17 cellular contexts compared by ENCODE assay signal in the genomic region with DNA sequence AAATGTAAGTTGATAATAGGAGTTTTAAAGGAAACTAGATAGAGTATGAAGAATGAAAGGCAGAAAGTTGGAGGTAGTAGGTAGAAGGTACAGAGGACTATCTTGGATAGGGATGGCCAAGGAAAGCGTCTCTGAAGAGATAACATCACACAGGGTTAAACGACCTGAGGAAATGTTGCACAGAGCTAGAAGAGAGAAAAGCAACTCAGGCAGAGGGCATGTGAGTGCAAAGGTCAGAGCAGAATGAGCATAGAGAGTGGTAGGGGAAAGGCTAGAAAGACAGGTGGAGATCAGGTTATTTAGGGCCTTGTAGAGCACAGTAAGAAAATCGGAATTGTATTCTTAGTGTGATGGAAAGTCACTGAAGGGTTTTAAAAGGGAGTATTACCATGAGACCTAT.
A peak's percentile ranks its signal among the peaks of the same experiment; 100 is the strongest.
DNase-seq lines count a peak whose midpoint lies in the region; ATAC-seq and TF ChIP-seq lines count a peak whose summit lies in the region.
"Had no signal": no experiment of that assay in that cellular context is flagged by ENCODE, and none has a peak within 500 bp of the region (broad histone marks: within the 10 kb centered on the region; RNA-seq: fewer than 3 reads in every experiment).

No MANE protein-coding gene starts in this region.

- ATAC-seq in left lobe of liver (peak; percentile 40), GM21825 (IDR thresholded peaks at IDR 0.05; ENCODE audit: unreplicated experiment) (no peak)
- ATAC-seq: A549; CD8-positive, alpha-beta T cell had no signal

- WGBS in liver, result 66% methylated on average over 3 of the region's 3 CpGs
- WGBS in lower leg skin, 2 donors, result 78 to 80% methylated on average over 3 of the region's 3 CpGs

- no peaks in the 10 kb centered on the region for H3K27me3 ChIP-seq in liver (ENCODE audit: control insufficient read depth in 4 of 4, insufficient read depth in 4 of 4, low read length in 3 of 4)
- H3K27me3 ChIP-seq: BLaER1 treated with 17β-estradiol and CSF1 and Interleukin-3, amounts not matched to agents 10 nM and 100 nM had no signal

- H3K9ac ChIP-seq in SK-N-MC (ENCODE audit: insufficient read length), result no peak overlapping the region
- H3K9ac ChIP-seq in liver (ENCODE audit: low read depth in 1 of 2, low read length in 2 of 2), result no peak overlapping the region
- H3K9ac ChIP-seq: BLaER1 treated with 17β-estradiol and CSF1 and Interleukin-3, amounts not matched to agents 10 nM and 100 nM had no signal

- intact Hi-C loops in lower leg skin (cut with DNase I; ENCODE audit: low total_unique reads), result no loop called here

- peak in 1 of 2 donors; percentile 28 for TF ChIP-seq RAD21 in liver (IDR thresholded peaks at IDR 0.05)

- no peaks in the 10 kb centered on the region for H3K36me3 ChIP-seq in SK-N-MC (ENCODE audit: insufficient read depth, low read length)
- H3K36me3 ChIP-seq in liver (ENCODE audit: control insufficient read depth in 4 of 4, insufficient read depth in 3 of 4, low read depth in 1 of 4, low read length in 3 of 4), result no peaks in the 10 kb centered on the region
- H3K36me3 ChIP-seq: BLaER1 treated with 17β-estradiol and CSF1 and Interleukin-3, amounts not matched to agents 10 nM and 100 nM had no signal

- no peaks in the 10 kb centered on the region for H3K9me3 ChIP-seq in SK-N-MC (ENCODE audit: low read depth, low read length)
- H3K9me3 ChIP-seq in liver (ENCODE audit: control insufficient read depth in 4 of 4, low read length in 3 of 4), result no peaks in the 10 kb centered on the region
- H3K9me3 ChIP-seq: A549; BLaER1 treated with 17β-estradiol and CSF1 and Interleukin-3, amounts not matched to agents 10 nM and 100 nM; Caco-2 had no signal

- TF ChIP-seq CTCF in liver (IDR thresholded peaks at IDR 0.05; ENCODE audit: low read depth, low read length, missing input control) (no peak), lower leg skin (IDR thresholded peaks at IDR 0.05) (no peak)

- no peak for DNase-seq in SK-N-MC (ENCODE audit: low read depth, low spot score)
- DNase-seq in left lobe of liver (ENCODE audit: low spot score), result no peak
- no peak for DNase-seq in lower leg skin (ENCODE audit: low spot score in 2 of 2)
- DNase-seq in NOMO-1 treated with dmso at 0.1 percent for 144 hours (lab: John Stamatoyannopoulos, UW; ENCODE audit: unreplicated experiment), result no peak
- DNase-seq: AML-193; Caco-2; Calu3; CD4-positive, alpha-beta T cell; CD8-positive, alpha-beta T cell; DMS79 treated with DMSO at 0.1 percent for 48 hours; GF-D8 had no signal

- TF ChIP-seq POLR2A in lower leg skin (IDR thresholded peaks at IDR 0.05), result no peak

- H3K4me1 ChIP-seq in liver (ENCODE audit: control insufficient read depth in 4 of 4, insufficient read depth in 4 of 4, low read length in 3 of 4), result no peaks in the 10 kb centered on the region
- H3K4me1 ChIP-seq: A549; BLaER1 treated with 17β-estradiol and CSF1 and Interleukin-3, amounts not matched to agents 10 nM and 100 nM had no signal

- H3K4me3 ChIP-seq in SK-N-MC, result no peak overlapping the region
- H3K4me3 ChIP-seq in liver (ENCODE audit: low read depth in 1 of 3, low read length in 3 of 3), result no peak overlapping the region
- no peak overlapping the region for H3K4me3 ChIP-seq in lower leg skin (ENCODE audit: low read depth, poor library complexity, severe bottlenecking)
- H3K4me3 ChIP-seq: A549; BLaER1 treated with 17β-estradiol and CSF1 and Interleukin-3, amounts not matched to agents 10 nM and 100 nM had no signal

- H3K27ac ChIP-seq in SK-N-MC (peak overlapping the region; percentile 95; the same call in 1 of the 2 replicates), liver (ENCODE audit: low read depth in 1 of 2, low read length in 2 of 2) (no peak overlapping the region)
- H3K27ac ChIP-seq: 22Rv1; A549; BLaER1 treated with 17β-estradiol and CSF1 and Interleukin-3, amounts not matched to agents 10 nM and 100 nM; C4-2B had no signal

TF ChIP-seq in liver, 16 proteins besides CTCF, POLR2A, EP300 and RAD21:
- TF ChIP-seq JUND (IDR thresholded peaks at IDR 0.05) (no peak), FOXA2 (IDR thresholded peaks at IDR 0.05) (no peak), FOXA1 (IDR thresholded peaks at IDR 0.05) (no peak), RXRA (IDR thresholded peaks at IDR 0.05) (peak; percentile 4 to 55), HNF4A (conservative IDR thresholded peaks at IDR 0.05) (peak in 1 of 2 donors; percentile 21)
- TF ChIP-seq, protein P1, sequence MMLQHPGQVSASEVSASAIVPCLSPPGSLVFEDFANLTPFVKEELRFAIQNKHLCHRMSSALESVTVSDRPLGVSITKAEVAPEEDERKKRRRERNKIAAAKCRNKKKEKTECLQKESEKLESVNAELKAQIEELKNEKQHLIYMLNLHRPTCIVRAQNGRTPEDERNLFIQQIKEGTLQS (IDR thresholded peaks at IDR 0.05), result no peak
- TF ChIP-seq, protein P2, sequence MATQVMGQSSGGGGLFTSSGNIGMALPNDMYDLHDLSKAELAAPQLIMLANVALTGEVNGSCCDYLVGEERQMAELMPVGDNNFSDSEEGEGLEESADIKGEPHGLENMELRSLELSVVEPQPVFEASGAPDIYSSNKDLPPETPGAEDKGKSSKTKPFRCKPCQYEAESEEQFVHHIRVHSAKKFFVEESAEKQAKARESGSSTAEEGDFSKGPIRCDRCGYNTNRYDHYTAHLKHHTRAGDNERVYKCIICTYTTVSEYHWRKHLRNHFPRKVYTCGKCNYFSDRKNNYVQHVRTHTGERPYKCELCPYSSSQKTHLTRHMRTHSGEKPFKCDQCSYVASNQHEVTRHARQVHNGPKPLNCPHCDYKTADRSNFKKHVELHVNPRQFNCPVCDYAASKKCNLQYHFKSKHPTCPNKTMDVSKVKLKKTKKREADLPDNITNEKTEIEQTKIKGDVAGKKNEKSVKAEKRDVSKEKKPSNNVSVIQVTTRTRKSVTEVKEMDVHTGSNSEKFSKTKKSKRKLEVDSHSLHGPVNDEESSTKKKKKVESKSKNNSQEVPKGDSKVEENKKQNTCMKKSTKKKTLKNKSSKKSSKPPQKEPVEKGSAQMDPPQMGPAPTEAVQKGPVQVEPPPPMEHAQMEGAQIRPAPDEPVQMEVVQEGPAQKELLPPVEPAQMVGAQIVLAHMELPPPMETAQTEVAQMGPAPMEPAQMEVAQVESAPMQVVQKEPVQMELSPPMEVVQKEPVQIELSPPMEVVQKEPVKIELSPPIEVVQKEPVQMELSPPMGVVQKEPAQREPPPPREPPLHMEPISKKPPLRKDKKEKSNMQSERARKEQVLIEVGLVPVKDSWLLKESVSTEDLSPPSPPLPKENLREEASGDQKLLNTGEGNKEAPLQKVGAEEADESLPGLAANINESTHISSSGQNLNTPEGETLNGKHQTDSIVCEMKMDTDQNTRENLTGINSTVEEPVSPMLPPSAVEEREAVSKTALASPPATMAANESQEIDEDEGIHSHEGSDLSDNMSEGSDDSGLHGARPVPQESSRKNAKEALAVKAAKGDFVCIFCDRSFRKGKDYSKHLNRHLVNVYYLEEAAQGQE (IDR thresholded peaks at IDR 0.05), result no peak
- TF ChIP-seq, protein P3, sequence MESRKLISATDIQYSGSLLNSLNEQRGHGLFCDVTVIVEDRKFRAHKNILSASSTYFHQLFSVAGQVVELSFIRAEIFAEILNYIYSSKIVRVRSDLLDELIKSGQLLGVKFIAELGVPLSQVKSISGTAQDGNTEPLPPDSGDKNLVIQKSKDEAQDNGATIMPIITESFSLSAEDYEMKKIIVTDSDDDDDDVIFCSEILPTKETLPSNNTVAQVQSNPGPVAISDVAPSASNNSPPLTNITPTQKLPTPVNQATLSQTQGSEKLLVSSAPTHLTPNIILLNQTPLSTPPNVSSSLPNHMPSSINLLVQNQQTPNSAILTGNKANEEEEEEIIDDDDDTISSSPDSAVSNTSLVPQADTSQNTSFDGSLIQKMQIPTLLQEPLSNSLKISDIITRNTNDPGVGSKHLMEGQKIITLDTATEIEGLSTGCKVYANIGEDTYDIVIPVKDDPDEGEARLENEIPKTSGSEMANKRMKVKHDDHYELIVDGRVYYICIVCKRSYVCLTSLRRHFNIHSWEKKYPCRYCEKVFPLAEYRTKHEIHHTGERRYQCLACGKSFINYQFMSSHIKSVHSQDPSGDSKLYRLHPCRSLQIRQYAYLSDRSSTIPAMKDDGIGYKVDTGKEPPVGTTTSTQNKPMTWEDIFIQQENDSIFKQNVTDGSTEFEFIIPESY (IDR thresholded peaks at IDR 0.05), result no peak
